ENCODE assay signal across 19 cellular contexts in genomic region chr1:184039126-184039525, GRCh38. TPM values are rescaled to one million over a fixed set of nuclear protein-coding genes. Genes with fewer than 3 reads are reported as not detected.
DNase-seq lines count a peak whose midpoint lies in the region; ATAC-seq and TF ChIP-seq lines count a peak whose summit lies in the region.
"Had no signal": no experiment of that assay in that cellular context is flagged by ENCODE, and none has a peak within 500 bp of the region (broad histone marks: within the 10 kb centered on the region; RNA-seq: fewer than 3 reads in every experiment).

No MANE protein-coding gene starts in this region.

- intact Hi-C loops in CD14-positive monocyte (cut with micrococcal nuclease), result no loop called here

- no peak for ATAC-seq in activated T-helper 17 cell treated with anti-CD3 and anti-CD28 coated beads, Interleukin-2, amount 50 U/mL, for 72 hours (replicated peaks)
- ATAC-seq: naive thymus-derived CD8-positive, alpha-beta T cell; sciatic nerve had no signal

- peaks cover 7% of the 10 kb centered on the region for H3K4me1 Mint-ChIP-seq in activated T-helper 17 cell treated with anti-CD3 and anti-CD28 coated beads, Interleukin-2, amount 50 U/mL, for 72 hours
- peaks cover 20 to 45% of the 10 kb centered on the region in 2 donors for H3K4me1 Mint-ChIP-seq in immature natural killer cell
- peaks cover 18% of the 10 kb centered on the region for H3K4me1 Mint-ChIP-seq in CD14-positive monocyte

- H3K36me3 Mint-ChIP-seq in activated T-helper 17 cell treated with anti-CD3 and anti-CD28 coated beads, Interleukin-2, amount 50 U/mL, for 72 hours (ENCODE audit: low read depth), result peaks cover 4% of the 10 kb centered on the region
- H3K36me3 Mint-ChIP-seq in immature natural killer cell (no peaks in the 10 kb centered on the region), CD14-positive monocyte (peaks cover 0 to 4% of the 10 kb centered on the region in 2 donors)

- H3K27ac Mint-ChIP-seq in activated T-helper 17 cell treated with anti-CD3 and anti-CD28 coated beads, Interleukin-2, amount 50 U/mL, for 72 hours, result no peak overlapping the region
- peak overlapping the region in 1 of 6 donors; percentile 32 for H3K27ac Mint-ChIP-seq in immature natural killer cell
- H3K27ac Mint-ChIP-seq in CD14-positive monocyte, result peak overlapping the region in 1 of 7 donors; percentile 11

- peaks cover 57% of the 10 kb centered on the region for H3K27me3 Mint-ChIP-seq in activated T-helper 17 cell treated with anti-CD3 and anti-CD28 coated beads, Interleukin-2, amount 50 U/mL, for 72 hours
- H3K27me3 Mint-ChIP-seq in immature natural killer cell (ENCODE audit: low read depth in 3 of 3) (peaks cover 4 to 16% (median 10%) of the 10 kb centered on the region in 3 donors), CD14-positive monocyte (ENCODE audit: low read depth in 3 of 3) (peaks cover 22 to 34% (median 22%) of the 10 kb centered on the region in 3 donors)

- TF ChIP-seq CTCF in CD14-positive monocyte (IDR thresholded peaks at IDR 0.05), result no peak

- DNase-seq in NCI-H2171 (lab: John Stamatoyannopoulos, UW) (peak; percentile 33), immature natural killer cell (no peak), superior temporal gyrus (ENCODE audit: extremely low spot score) (peak; percentile 70), CD14-positive monocyte (ENCODE audit: low spot score) (no peak), SHP77 (lab: John Stamatoyannopoulos, UW) (no peak), nucleus accumbens (lab: John Stamatoyannopoulos, UW) (no peak)
- DNase-seq: activated CD4-positive, CD25-positive, alpha-beta regulatory T cell treated with anti-CD3 and anti-CD28 coated beads, Interleukin-2, amount 50 U/mL, for 72 hours; amygdala; naive thymus-derived CD8-positive, alpha-beta T cell; NCI-H1092 treated with DMSO at 0.1 percent for 48 hours; NCI-H1930; Peyer's patch; SJCRH30; stimulated activated CD4-positive, alpha-beta T cell treated with anti-CD3 and anti-CD28 coated beads, Interleukin-4, amount 100 ng/mL, for 4 hours; stimulated activated naive CD4-positive, alpha-beta T cell treated with Interleukin-2 at 50 U/mL for 16 hours; tibial artery had no signal

- no peaks in the 10 kb centered on the region for H3K9me3 Mint-ChIP-seq in activated T-helper 17 cell treated with anti-CD3 and anti-CD28 coated beads, Interleukin-2, amount 50 U/mL, for 72 hours
- no peaks in the 10 kb centered on the region for H3K9me3 Mint-ChIP-seq in immature natural killer cell
- H3K9me3 Mint-ChIP-seq in CD14-positive monocyte, result peaks cover 0 to 4% (median 0%) of the 10 kb centered on the region in 7 donors
- H3K9me3 Mint-ChIP-seq: naive thymus-derived CD8-positive, alpha-beta T cell had no signal

- peak overlapping the region; percentile 77 for H3K4me3 Mint-ChIP-seq in activated T-helper 17 cell treated with anti-CD3 and anti-CD28 coated beads, Interleukin-2, amount 50 U/mL, for 72 hours
- peak overlapping the region in 4 of 5 donors; percentile 45 to 89 (median 65) for H3K4me3 Mint-ChIP-seq in immature natural killer cell
- H3K4me3 Mint-ChIP-seq in CD14-positive monocyte, result peak overlapping the region in 1 of 2 donors; percentile 48

RNA-seq across cellular contexts. Expression of gene COLGALT2, which starts 1.6 kb away (rescaled TPM):
- total RNA-seq in activated T-helper 17 cell treated with anti-CD3 and anti-CD28 coated beads, Interleukin-2, amount 50 U/mL, for 72 hours, result 1 to 10 TPM in 1 of 2 donors, under 1 TPM in 1; 0.35 to 1.5 TPM
- polyA plus RNA-seq in immature natural killer cell (10 to 100 TPM in 1 of 3 donors, 1 to 10 TPM in 2; 1.2 to 13.0 (median 9.0) TPM), CD14-positive monocyte (not detected)
- total RNA-seq: endothelial cell of umbilical vein had no signal

RNA-seq across cellular contexts. Expression of gene TSEN15, which starts 12.4 kb away (rescaled TPM):
- 10 to 100 TPM in 1 of 2 donors, 1 to 10 TPM in 1; 8.0 to 20.9 TPM for total RNA-seq in activated T-helper 17 cell treated with anti-CD3 and anti-CD28 coated beads, Interleukin-2, amount 50 U/mL, for 72 hours
- polyA plus RNA-seq in immature natural killer cell, result 10 to 100 TPM; 83.2 to 94.4 (median 87.9) TPM
- polyA plus RNA-seq in CD14-positive monocyte, result 10 to 100 TPM; 23.4 to 29.4 TPM

Comparison
In these comparisons a context has a peak if more than half of its experiments do, and no peak if none do; other contexts are left out.
1. DNase-seq: peak in NCI-H2171 (single experiment) and superior temporal gyrus (single experiment); none in immature natural killer cell (0 of 3), CD14-positive monocyte (single experiment), SHP77 (0 of 2) and nucleus accumbens (0 of 56).